ENCODE assay signal across 16 cellular contexts in the genomic region with DNA sequence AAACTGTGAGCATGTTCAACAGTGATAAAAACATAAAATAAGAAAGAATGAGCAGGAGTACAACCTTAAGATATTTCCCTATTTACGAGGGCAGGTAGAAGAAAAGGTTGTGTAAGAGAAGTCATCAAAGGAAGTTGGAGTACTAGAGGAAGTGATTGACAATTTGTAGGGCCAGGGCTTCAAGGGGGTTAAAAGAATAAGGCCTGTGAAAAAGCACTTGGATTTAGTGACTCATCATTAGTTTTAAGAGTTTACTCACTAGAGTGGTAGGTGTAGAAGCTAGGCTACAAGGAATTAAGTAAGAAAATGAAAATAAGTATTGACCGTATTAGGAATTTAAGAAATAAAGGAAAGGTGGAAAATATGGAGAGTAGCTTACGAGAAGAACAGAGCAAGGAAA. TPM values are rescaled to one million over a fixed set of nuclear protein-coding genes. Genes with fewer than 3 reads are reported as not detected.
DNase-seq lines count a peak whose midpoint lies in the region; ATAC-seq and TF ChIP-seq lines count a peak whose summit lies in the region.
"Had no signal": no experiment of that assay in that cellular context is flagged by ENCODE, and none has a peak within 500 bp of the region (broad histone marks: within the 10 kb centered on the region; RNA-seq: fewer than 3 reads in every experiment).

No MANE protein-coding gene starts in this region.

- intact Hi-C loops in mammary epithelial cell (cut with micrococcal nuclease): no loop called here

- no peak overlapping the region for H3K27ac ChIP-seq in mammary epithelial cell (ENCODE audit: insufficient read depth, low read depth, low read length)
- H3K27ac ChIP-seq: A549, coronary artery had no signal

- dilution Hi-C loops in mammary epithelial cell (cut with HindIII; ENCODE audit: low sequenced_read_pairs): no loop called here

- H3K36me3 Mint-ChIP-seq in naive thymus-derived CD8-positive, alpha-beta T cell: peaks cover 0 to 75% (median 19%) of the 10 kb centered on the region in 3 donors
- H3K36me3 Mint-ChIP-seq in T-helper 2 cell treated with Interferon-gamma antibody and Interleukin-4, amounts not matched to agents 5 μg/mL and 100 μg/mL, for 36 hours (ENCODE audit: low read depth): peaks cover 31% of the 10 kb centered on the region

- H3K4me1 Mint-ChIP-seq in naive thymus-derived CD8-positive, alpha-beta T cell: no peaks in the 10 kb centered on the region
- H3K4me1 Mint-ChIP-seq in T-helper 2 cell treated with Interferon-gamma antibody and Interleukin-4, amounts not matched to agents 5 μg/mL and 100 μg/mL, for 36 hours (ENCODE audit: low read depth): no peaks in the 10 kb centered on the region

- H4K20me1 ChIP-seq in mammary epithelial cell (ENCODE audit: insufficient read depth, low read length): no peaks in the 10 kb centered on the region

- no peak for TF ChIP-seq CTCF in mammary epithelial cell (conservative IDR thresholded peaks at IDR 0.05 in 1 of 2, IDR thresholded peaks at IDR 0.05 in 1 of 2; ENCODE audit: extremely low read depth in 1 of 2, insufficient read depth in 1 of 2, low read depth in 1 of 2, low read length in 2 of 2)

- no peaks in the 10 kb centered on the region for H3K27me3 Mint-ChIP-seq in naive thymus-derived CD8-positive, alpha-beta T cell
- no peaks in the 10 kb centered on the region for H3K27me3 Mint-ChIP-seq in T-helper 2 cell treated with Interferon-gamma antibody and Interleukin-4, amounts not matched to agents 5 μg/mL and 100 μg/mL, for 36 hours (ENCODE audit: low read depth)
- H3K27me3 Mint-ChIP-seq: CD8-positive, alpha-beta memory T cell had no signal

- H3K36me3 ChIP-seq in mammary epithelial cell (ENCODE audit: insufficient read depth, low read length): peaks cover 7% of the 10 kb centered on the region

- no TSS peak for BruUV-seq in mammary epithelial cell (replicated peaks; lab: Mats Ljungman, UMichigan)

- H3K4me2 ChIP-seq in mammary epithelial cell (ENCODE audit: insufficient read depth, low read depth, low read length): no peak overlapping the region
- H3K4me2 ChIP-seq: A549, SK-N-SH had no signal

- H3K79me2 ChIP-seq in mammary epithelial cell (ENCODE audit: insufficient read depth, low read length): no peaks in the 10 kb centered on the region

- H3K4me3 ChIP-seq in mammary epithelial cell (replicated peaks in 1 of 3; ENCODE audit: insufficient read depth in 1 of 3, low read depth in 2 of 3, low read length in 3 of 3): no peak overlapping the region
- H3K4me3 ChIP-seq: A549, coronary artery had no signal

- H3K4me1 ChIP-seq in mammary epithelial cell (ENCODE audit: insufficient read depth, low read length): peaks cover 5% of the 10 kb centered on the region
- H3K4me1 ChIP-seq: A549 had no signal

- no peaks in the 10 kb centered on the region for H3K27me3 ChIP-seq in mammary epithelial cell (ENCODE audit: insufficient read depth, low read length)

- H3K4me3 Mint-ChIP-seq in naive thymus-derived CD8-positive, alpha-beta T cell: no peak overlapping the region
- no peak overlapping the region for H3K4me3 Mint-ChIP-seq in T-helper 2 cell treated with Interferon-gamma antibody and Interleukin-4, amounts not matched to agents 5 μg/mL and 100 μg/mL, for 36 hours
- H3K4me3 Mint-ChIP-seq: CD8-positive, alpha-beta memory T cell had no signal

- POLR2A ChIA-PET in naive thymus-derived CD8-positive, alpha-beta T cell (lab: Charles Lee): interaction anchor here (0.6 kb wide), 1 partner anchor 89 kb away, joined by 4 read pairs; no protein-coding TSS in a partner anchor

- H3K27ac Mint-ChIP-seq in naive thymus-derived CD8-positive, alpha-beta T cell: peak overlapping the region in 6 of 10 donors; percentile 1 to 56 (median 6)
- H3K27ac Mint-ChIP-seq in T-helper 2 cell treated with Interferon-gamma antibody and Interleukin-4, amounts not matched to agents 5 μg/mL and 100 μg/mL, for 36 hours: no peak overlapping the region

- DNase-seq in NOMO-1 treated with DMSO at 0.1 percent for 48 hours (lab: John Stamatoyannopoulos, UW; ENCODE audit: unreplicated experiment): peak; percentile 7
- no peak for DNase-seq in NOMO-1 treated with dmso at 0.1 percent for 144 hours (lab: John Stamatoyannopoulos, UW; ENCODE audit: unreplicated experiment)
- DNase-seq in KBM-7: peak; percentile 12
- peak; percentile 46 for DNase-seq in mammary epithelial cell
- DNase-seq in naive thymus-derived CD8-positive, alpha-beta T cell: no peak
- no peak for DNase-seq in T-helper 2 cell treated with Interferon-gamma antibody and Interleukin-4, amounts not matched to agents 5 μg/mL and 100 μg/mL, for 36 hours (ENCODE audit: low spot score)
- DNase-seq in germinal center (ENCODE audit: low spot score): no peak
- DNase-seq in NCI-H446 (lab: John Stamatoyannopoulos, UW): no peak
- DNase-seq: activated CD8-positive, alpha-beta memory T cell treated with anti-CD3 and anti-CD28 coated beads, Interleukin-2, amount 50 U/mL, for 4 hours; CD8-positive, alpha-beta memory T cell; MM.1S; NCI-H2171 treated with DMSO at 0.1 percent for 48 hours; SK-N-SH; small intestine had no signal

- no peaks in the 10 kb centered on the region for H3K9me3 Mint-ChIP-seq in naive thymus-derived CD8-positive, alpha-beta T cell
- no peaks in the 10 kb centered on the region for H3K9me3 Mint-ChIP-seq in T-helper 2 cell treated with Interferon-gamma antibody and Interleukin-4, amounts not matched to agents 5 μg/mL and 100 μg/mL, for 36 hours
- H3K9me3 Mint-ChIP-seq: CD8-positive, alpha-beta memory T cell had no signal

- no peak overlapping the region for H2AFZ ChIP-seq in mammary epithelial cell (ENCODE audit: low read depth, low read length)

- H3K9me3 ChIP-seq in mammary epithelial cell (replicated peaks; ENCODE audit: insufficient read depth, low read length): no peaks in the 10 kb centered on the region
- H3K9me3 ChIP-seq: A549, SK-N-SH had no signal

- H3K9ac ChIP-seq in mammary epithelial cell (ENCODE audit: insufficient read depth, low read length): no peak overlapping the region
- H3K9ac ChIP-seq: SK-N-SH had no signal

- in situ Hi-C loops in KBM-7 (cut with MboI; ENCODE audit: low pct_unique_long_range_greater_than_20kb, low sequenced_read_pairs): no loop called here
- in situ Hi-C loops in mammary epithelial cell (cut with MboI; ENCODE audit: low sequenced_read_pairs in 2 of 2): no loop called here

- CTCF ChIA-PET in mammary epithelial cell (lab: Charles Lee; ENCODE audit: low non-redundant PET): no interaction called here

- no peak for ATAC-seq in naive thymus-derived CD8-positive, alpha-beta T cell
- ATAC-seq: A549 had no signal

- 97% methylated on average over 3 of the region's 3 CpGs for WGBS in mammary epithelial cell (ENCODE audit: low coverage, missing lambda C conversion rate)

RNA-seq across cellular contexts. Expression of a gene that starts 23.6 kb away (rescaled TPM):
- total RNA-seq in mammary epithelial cell: 1 to 10 TPM; 1.0 to 1.2 TPM
- 0.67 TPM for polyA plus RNA-seq in mammary epithelial cell
- polyA minus RNA-seq in mammary epithelial cell: not detected
- 1 to 10 TPM; 1.9 to 2.4 TPM for total RNA-seq in naive thymus-derived CD8-positive, alpha-beta T cell
- polyA plus RNA-seq in naive thymus-derived CD8-positive, alpha-beta T cell: under 1 TPM; 0.19 to 0.55 (median 0.53) TPM
- polyA plus RNA-seq: CD8-positive, alpha-beta memory T cell had no signal

Comparison
In these comparisons a context has a peak if more than half of its experiments do, and no peak if none do; other contexts are left out.
1. DNase-seq: peak in NOMO-1 treated with DMSO at 0.1 percent for 48 hours (single experiment), KBM-7 (single experiment) and mammary epithelial cell (single experiment); none in NOMO-1 treated with dmso at 0.1 percent for 144 hours (single experiment), naive thymus-derived CD8-positive, alpha-beta T cell (0 of 10), T-helper 2 cell treated with Interferon-gamma antibody and Interleukin-4, amounts not matched to agents 5 μg/mL and 100 μg/mL, for 36 hours (single experiment), germinal center (single experiment) and NCI-H446 (0 of 2).